ENCODE assay signal across 1 cellular context in genomic region chr9:135737840-135738521, GRCh38.
TF ChIP-seq lines count a peak whose summit lies in the region.

No MANE protein-coding gene starts in this region.

TF ChIP-seq in HCT116, 20 proteins besides CTCF, POLR2A, EP300 and RAD21 (continued from another document):
- TF ChIP-seq REST (IDR thresholded peaks at IDR 0.05; ENCODE audit: low read depth) (no peak), SRF (IDR thresholded peaks at IDR 0.05; ENCODE audit: low read depth) (no peak), JUND (IDR thresholded peaks at IDR 0.05) (no peak), ZFX (IDR thresholded peaks at IDR 0.05) (no peak)
